21 cellular contexts compared by ENCODE assay signal in the genomic region with DNA sequence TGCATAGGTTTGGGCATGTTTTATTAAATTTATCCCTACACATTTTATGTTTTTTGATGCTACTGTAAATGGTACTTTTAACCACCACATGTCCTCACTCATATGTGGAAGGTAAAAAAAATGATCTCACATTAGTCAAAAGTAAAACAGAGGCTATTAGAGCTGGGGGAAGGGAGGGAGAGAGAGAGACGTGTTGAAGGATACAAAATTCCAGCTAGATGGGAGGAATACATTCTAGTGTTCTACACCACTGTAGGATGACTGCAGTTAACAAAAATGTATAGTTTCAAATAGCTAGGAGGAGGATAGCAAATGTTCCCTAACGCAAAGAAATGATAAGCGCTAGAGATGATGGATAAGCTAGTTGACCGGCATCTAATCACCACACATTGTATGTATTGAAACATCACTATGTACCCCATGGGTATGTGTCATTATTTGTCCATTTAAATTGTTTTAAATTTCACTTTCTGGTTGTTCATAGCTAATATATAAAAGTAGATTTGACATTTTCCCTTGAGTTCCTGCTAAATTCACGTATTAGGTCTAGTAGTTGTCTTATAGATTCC. TPM values are rescaled to one million over a fixed set of nuclear protein-coding genes. Genes with fewer than 3 reads are reported as not detected.
DNase-seq lines count a peak whose midpoint lies in the region; ATAC-seq, FAIRE-seq and TF ChIP-seq lines count a peak whose summit lies in the region.
"Had no signal": no experiment of that assay in that cellular context is flagged by ENCODE, and none has a peak within 500 bp of the region (broad histone marks: within the 10 kb centered on the region; RNA-seq: fewer than 3 reads in every experiment).

No MANE protein-coding gene starts in this region.

- no peaks in the 10 kb centered on the region for H3K27me3 Mint-ChIP-seq in activated naive CD4-positive, alpha-beta T cell treated with anti-CD3 and anti-CD28 coated beads, Interleukin-2, amount 50 U/mL, for 24 hours
- H3K27me3 Mint-ChIP-seq in chondrocyte (ENCODE audit: low read depth), result no peaks in the 10 kb centered on the region
- H3K27me3 Mint-ChIP-seq: CD4-positive, alpha-beta T cell; CD8-positive, alpha-beta memory T cell had no signal

- DNase-seq in activated naive CD4-positive, alpha-beta T cell (lab: John Stamatoyannopoulos, UW), result no peak
- DNase-seq in amniotic epithelial cell (ENCODE audit: low read depth), result peak; percentile 54
- DNase-seq in chondrocyte (ENCODE audit: low spot score), result no peak
- DNase-seq in urothelium cell line (ENCODE audit: low spot score), result no peak
- DNase-seq in sciatic nerve (ENCODE audit: low spot score), result no peak
- no peak for DNase-seq in GM03348 (ENCODE audit: low spot score)
- no peak for DNase-seq in T-helper 1 cell
- DNase-seq: AML-193; BE2C; CD4-positive, alpha-beta T cell; CD8-positive, alpha-beta memory T cell; DMS 273 treated with DMSO at 0.1 percent for 48 hours; DMS79; EL; GF-D8; GOT3; HFFc6 had no signal

- intact Hi-C loops in sciatic nerve (cut with DNase I), result no loop called here

- no peak for ATAC-seq in sciatic nerve

- no peak for TF ChIP-seq CTCF in chondrocyte (IDR thresholded peaks at IDR 0.05)

- peak; percentile 50 for FAIRE-seq in urothelium cell line (lab: Jason Lieb, UNC)
- FAIRE-seq: A204.1, H54 had no signal

- H3K36me3 Mint-ChIP-seq in activated naive CD4-positive, alpha-beta T cell treated with anti-CD3 and anti-CD28 coated beads, Interleukin-2, amount 50 U/mL, for 24 hours, result no peaks in the 10 kb centered on the region
- H3K36me3 Mint-ChIP-seq in chondrocyte (ENCODE audit: low read depth), result no peaks in the 10 kb centered on the region
- H3K36me3 Mint-ChIP-seq: CD14-positive monocyte; CD8-positive, alpha-beta memory T cell had no signal

- no peak overlapping the region for H3K4me3 Mint-ChIP-seq in activated naive CD4-positive, alpha-beta T cell treated with anti-CD3 and anti-CD28 coated beads, Interleukin-2, amount 50 U/mL, for 24 hours
- no peak overlapping the region for H3K4me3 Mint-ChIP-seq in chondrocyte (ENCODE audit: unreplicated experiment)
- H3K4me3 Mint-ChIP-seq: CD14-positive monocyte; CD4-positive, alpha-beta T cell; CD8-positive, alpha-beta memory T cell; HFFc6 had no signal

- peaks cover 25% of the 10 kb centered on the region for H3K4me1 Mint-ChIP-seq in activated naive CD4-positive, alpha-beta T cell treated with anti-CD3 and anti-CD28 coated beads, Interleukin-2, amount 50 U/mL, for 24 hours
- peaks cover 15% of the 10 kb centered on the region for H3K4me1 Mint-ChIP-seq in chondrocyte (ENCODE audit: low read depth)

- no peaks in the 10 kb centered on the region for H3K9me3 Mint-ChIP-seq in activated naive CD4-positive, alpha-beta T cell treated with anti-CD3 and anti-CD28 coated beads, Interleukin-2, amount 50 U/mL, for 24 hours
- H3K9me3 Mint-ChIP-seq in chondrocyte (ENCODE audit: low read depth), result no peaks in the 10 kb centered on the region
- H3K9me3 Mint-ChIP-seq: CD14-positive monocyte; CD4-positive, alpha-beta T cell; CD8-positive, alpha-beta memory T cell; HFFc6 had no signal

- peak overlapping the region; percentile 36 for H3K27ac Mint-ChIP-seq in activated naive CD4-positive, alpha-beta T cell treated with anti-CD3 and anti-CD28 coated beads, Interleukin-2, amount 50 U/mL, for 24 hours
- peak overlapping the region; percentile 18 for H3K27ac Mint-ChIP-seq in chondrocyte (ENCODE audit: unreplicated experiment)
- H3K27ac Mint-ChIP-seq: CD14-positive monocyte; CD4-positive, alpha-beta T cell; HFFc6 had no signal

RNA-seq across cellular contexts. Expression of gene GNB1L, which starts 9.9 kb away (rescaled TPM):
- total RNA-seq in chondrocyte (4.9 to 5.3 TPM (median 5.0 TPM) in 3 replicates), sciatic nerve (6.2 TPM)

RNA-seq across cellular contexts. Expression of gene RTL10, which starts 9.9 kb away (rescaled TPM):
- total RNA-seq in chondrocyte (15.6 to 24.5 TPM (median 18.2 TPM) in 3 replicates), sciatic nerve (22.9 TPM)
